25 cellular contexts compared by ENCODE assay signal in genomic region chr12:108845696-108846095, GRCh38. TPM values are rescaled to one million over a fixed set of nuclear protein-coding genes. Genes with fewer than 3 reads are reported as not detected.
DNase-seq lines count a peak whose midpoint lies in the region; ATAC-seq and TF ChIP-seq lines count a peak whose summit lies in the region.
"Had no signal": no experiment of that assay in that cellular context is flagged by ENCODE, and none has a peak within 500 bp of the region (broad histone marks: within the 10 kb centered on the region; RNA-seq: fewer than 3 reads in every experiment).

No MANE protein-coding gene starts in this region.

- no peaks in the 10 kb centered on the region for H3K27me3 Mint-ChIP-seq in activated CD8-positive, alpha-beta memory T cell treated with anti-CD3 and anti-CD28 coated beads, Interleukin-2, amount 10 ng/mL, durations not matched to agents 7 days and 5 days
- no peaks in the 10 kb centered on the region for H3K27me3 Mint-ChIP-seq in dendritic cell treated with granulocyte-macrophage colony-stimulating factor and Interleukin-4, amounts not matched to agents 40 ng/mL and 50 ng/mL, for 4 days
- H3K27me3 Mint-ChIP-seq: activated naive CD8-positive, alpha-beta T cell had no signal

- intact Hi-C loops in dendritic cell treated with granulocyte-macrophage colony-stimulating factor and Interleukin-4, amounts not matched to agents 40 ng/mL and 50 ng/mL, for 4 days (cut with micrococcal nuclease), result no loop called here
- intact Hi-C loops in sciatic nerve (cut with DNase I), result no loop called here

- H4K20me1 ChIP-seq in osteoblast (ENCODE audit: insufficient read depth, low read length), result peaks cover 9% of the 10 kb centered on the region

- no peak for TF ChIP-seq CTCF in osteoblast (IDR thresholded peaks at IDR 0.05; ENCODE audit: extremely low read depth, low read depth, low read length)
- no peak for TF ChIP-seq CTCF in WERI-Rb-1 (IDR thresholded peaks at IDR 0.05; ENCODE audit: low read depth, low read length)

- no peak for DNase-seq in activated CD8-positive, alpha-beta memory T cell treated with anti-CD3 and anti-CD28 coated beads, Interleukin-2, amount 10 ng/mL, durations not matched to agents 7 days and 5 days
- no peak for DNase-seq in activated CD8-positive, alpha-beta memory T cell treated with anti-CD3 and anti-CD28 coated beads for 24 hours
- DNase-seq in osteoblast (ENCODE audit: insufficient read length, low spot score, missing footprints) (no peak), substantia nigra (lab: John Stamatoyannopoulos, UW) (no peak), WERI-Rb-1 (no peak), GF-D8 (lab: John Stamatoyannopoulos, UW) (no peak), sciatic nerve (ENCODE audit: low spot score) (no peak)
- DNase-seq: Calu3; mammary epithelial cell; NCI-H2029 treated with DMSO at 0.1 percent for 48 hours; right lobe of liver; stimulated activated CD4-positive, alpha-beta T cell treated with anti-CD3 and anti-CD28 coated beads, Interleukin-1b, Interleukin-23, amount 100 ng/mL, for 48 hours; stimulated activated naive CD8-positive, alpha-beta T cell treated with anti-CD3 and anti-CD28 coated beads, Interleukin-15, Interleukin-2, amounts not matched to agents 100 U/mL and 50 U/mL, for 24 hours; T1000 had no signal

- H3K9me3 ChIP-seq in osteoblast (ENCODE audit: low read depth, low read length), result no peaks in the 10 kb centered on the region
- H3K9me3 ChIP-seq in WERI-Rb-1 (ENCODE audit: severe bottlenecking), result no peaks in the 10 kb centered on the region
- H3K9me3 ChIP-seq: BE2C, HAP-1, right lobe of liver had no signal

- H3K9me3 Mint-ChIP-seq in activated CD8-positive, alpha-beta memory T cell treated with anti-CD3 and anti-CD28 coated beads, Interleukin-2, amount 10 ng/mL, durations not matched to agents 7 days and 5 days (ENCODE audit: low read depth), result no peaks in the 10 kb centered on the region
- no peaks in the 10 kb centered on the region for H3K9me3 Mint-ChIP-seq in dendritic cell treated with granulocyte-macrophage colony-stimulating factor and Interleukin-4, amounts not matched to agents 40 ng/mL and 50 ng/mL, for 4 days
- H3K9me3 Mint-ChIP-seq: activated T-helper 1 cell treated with anti-CD3 and anti-CD28 coated beads, Interleukin-12 subunit alpha, Interleukin-12 subunit beta, Interleukin-2, Interleukin-4 antibody, amounts not matched to agents 30 ng/mL and 10 ng/mL and 1 ng/mL, durations not matched to agents 14 hours and 24 hours and 36 hours had no signal

- H3K27ac Mint-ChIP-seq in activated CD8-positive, alpha-beta memory T cell treated with anti-CD3 and anti-CD28 coated beads, Interleukin-2, amount 10 ng/mL, durations not matched to agents 7 days and 5 days, result peak overlapping the region; percentile 31
- H3K27ac Mint-ChIP-seq in dendritic cell treated with granulocyte-macrophage colony-stimulating factor and Interleukin-4, amounts not matched to agents 40 ng/mL and 50 ng/mL, for 4 days, result peak overlapping the region; percentile 45
- H3K27ac Mint-ChIP-seq: activated naive CD8-positive, alpha-beta T cell; activated T-helper 1 cell treated with anti-CD3 and anti-CD28 coated beads, Interleukin-12 subunit alpha, Interleukin-12 subunit beta, Interleukin-2, Interleukin-4 antibody, amounts not matched to agents 30 ng/mL and 10 ng/mL and 1 ng/mL, durations not matched to agents 14 hours and 24 hours and 36 hours had no signal

- H3K27ac ChIP-seq in osteoblast (ENCODE audit: low read depth, low read length) (peak overlapping the region; percentile 62), substantia nigra (ENCODE audit: low read depth, low read length, poor library complexity, severe bottlenecking) (peak overlapping the region; percentile 35), WERI-Rb-1 (no peak overlapping the region)
- H3K27ac ChIP-seq: hepatocyte, right lobe of liver had no signal

- no peak overlapping the region for H3K4me3 Mint-ChIP-seq in activated CD8-positive, alpha-beta memory T cell treated with anti-CD3 and anti-CD28 coated beads, Interleukin-2, amount 10 ng/mL, durations not matched to agents 7 days and 5 days
- no peak overlapping the region for H3K4me3 Mint-ChIP-seq in dendritic cell treated with granulocyte-macrophage colony-stimulating factor and Interleukin-4, amounts not matched to agents 40 ng/mL and 50 ng/mL, for 4 days
- H3K4me3 Mint-ChIP-seq: activated naive CD8-positive, alpha-beta T cell; activated T-helper 1 cell treated with anti-CD3 and anti-CD28 coated beads, Interleukin-12 subunit alpha, Interleukin-12 subunit beta, Interleukin-2, Interleukin-4 antibody, amounts not matched to agents 30 ng/mL and 10 ng/mL and 1 ng/mL, durations not matched to agents 14 hours and 24 hours and 36 hours had no signal

- H3K4me3 ChIP-seq in osteoblast (ENCODE audit: insufficient read depth, low read length) (no peak overlapping the region), WERI-Rb-1 (ENCODE audit: low read depth, low read length) (no peak overlapping the region)
- H3K4me3 ChIP-seq: HAP-1, hepatocyte, right lobe of liver had no signal

- peaks cover 89% of the 10 kb centered on the region for H3K79me2 ChIP-seq in osteoblast (ENCODE audit: insufficient read depth, low read length)

- no peak overlapping the region for H2AFZ ChIP-seq in osteoblast (ENCODE audit: low read length)
- H2AFZ ChIP-seq: hepatocyte had no signal

- ATAC-seq in activated CD8-positive, alpha-beta memory T cell treated with anti-CD3 and anti-CD28 coated beads, Interleukin-2, amount 10 ng/mL, durations not matched to agents 7 days and 5 days, result no peak
- ATAC-seq in sciatic nerve, result no peak
- ATAC-seq: stimulated activated naive CD8-positive, alpha-beta T cell treated with anti-CD3 and anti-CD28 coated beads, Interleukin-15, Interleukin-2, amounts not matched to agents 100 U/mL and 50 U/mL, for 24 hours had no signal

- H3K4me2 ChIP-seq in osteoblast (ENCODE audit: insufficient read depth, low read length), result no peak overlapping the region
- H3K4me2 ChIP-seq: hepatocyte had no signal

- peaks cover 36% of the 10 kb centered on the region for H3K4me1 ChIP-seq in osteoblast (ENCODE audit: insufficient read depth, low read length)
- H3K4me1 ChIP-seq: HAP-1 had no signal

- peaks cover 55% of the 10 kb centered on the region for H3K36me3 Mint-ChIP-seq in activated CD8-positive, alpha-beta memory T cell treated with anti-CD3 and anti-CD28 coated beads, Interleukin-2, amount 10 ng/mL, durations not matched to agents 7 days and 5 days
- H3K36me3 Mint-ChIP-seq in dendritic cell treated with granulocyte-macrophage colony-stimulating factor and Interleukin-4, amounts not matched to agents 40 ng/mL and 50 ng/mL, for 4 days (ENCODE audit: low read depth), result peaks cover 87% of the 10 kb centered on the region

- H3K4me1 Mint-ChIP-seq in activated CD8-positive, alpha-beta memory T cell treated with anti-CD3 and anti-CD28 coated beads, Interleukin-2, amount 10 ng/mL, durations not matched to agents 7 days and 5 days, result peaks cover 23% of the 10 kb centered on the region
- peaks cover 72% of the 10 kb centered on the region for H3K4me1 Mint-ChIP-seq in dendritic cell treated with granulocyte-macrophage colony-stimulating factor and Interleukin-4, amounts not matched to agents 40 ng/mL and 50 ng/mL, for 4 days (ENCODE audit: low read depth)

- H3K27me3 ChIP-seq in osteoblast (ENCODE audit: insufficient read depth, low read length) (no peaks in the 10 kb centered on the region), WERI-Rb-1 (ENCODE audit: insufficient read depth, low read depth, severe bottlenecking) (no peaks in the 10 kb centered on the region)
- H3K27me3 ChIP-seq: BE2C, hepatocyte, right lobe of liver had no signal

- H3K36me3 ChIP-seq in osteoblast (ENCODE audit: insufficient read depth, low read length), result peaks cover 75% of the 10 kb centered on the region
- peaks cover 70% of the 10 kb centered on the region for H3K36me3 ChIP-seq in WERI-Rb-1

- CTCF ChIA-PET in activated CD8-positive, alpha-beta memory T cell treated with anti-CD3 and anti-CD28 coated beads, Interleukin-2, amount 10 ng/mL, durations not matched to agents 7 days and 5 days (lab: Charles Lee), result no interaction called here

RNA-seq across cellular contexts. Expression of gene SSH1, which starts 11.7 kb away (rescaled TPM):
- 10 to 100 TPM; 66.9 to 73.9 TPM for total RNA-seq in activated CD8-positive, alpha-beta memory T cell treated with anti-CD3 and anti-CD28 coated beads, Interleukin-2, amount 10 ng/mL, durations not matched to agents 7 days and 5 days
- total RNA-seq in osteoblast (31.8 and 34.2 TPM in 2 replicates), sciatic nerve (74.3 TPM)

RNA-seq across cellular contexts. Expression of gene DAO, which starts 34.2 kb away (rescaled TPM):
- total RNA-seq in activated CD8-positive, alpha-beta memory T cell treated with anti-CD3 and anti-CD28 coated beads, Interleukin-2, amount 10 ng/mL, durations not matched to agents 7 days and 5 days, result not detected
- not detected in 2 replicates for total RNA-seq in osteoblast
- total RNA-seq in sciatic nerve, result not detected
- total RNA-seq: activated T-helper 1 cell treated with anti-CD3 and anti-CD28 coated beads, Interleukin-12 subunit alpha, Interleukin-12 subunit beta, Interleukin-2, Interleukin-4 antibody, amounts not matched to agents 30 ng/mL and 10 ng/mL and 1 ng/mL, durations not matched to agents 14 hours and 24 hours and 36 hours; Calu3; Daoy; LHCN-M2; mammary epithelial cell; myocyte; occipital lobe; ureter had no signal
